In the genomic region with DNA sequence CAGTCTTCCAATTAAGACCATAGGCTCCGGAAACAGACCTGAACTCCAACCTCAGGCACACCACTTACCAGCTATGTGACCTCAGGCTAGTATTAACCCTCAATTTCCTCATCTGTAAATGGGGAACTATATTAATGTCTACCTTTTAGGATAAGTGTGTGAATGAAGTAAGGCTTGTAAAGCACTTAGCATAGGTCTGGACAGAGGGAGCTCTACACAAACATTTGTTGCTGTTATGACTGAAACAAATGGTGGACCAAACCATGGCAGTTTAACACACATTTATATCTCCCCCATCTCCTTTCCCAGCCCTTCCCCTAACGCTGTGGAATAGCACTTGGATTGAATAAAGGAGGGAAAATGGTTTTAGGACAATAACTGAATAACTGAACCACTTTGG, we compare ENCODE assay signal across 1 cellular context.
TF ChIP-seq lines count a peak whose summit lies in the region.

No MANE protein-coding gene starts in this region.

TF ChIP-seq in HEK293, 187 proteins besides CTCF, POLR2A, EP300 and RAD21 (continued from another document):
- TF ChIP-seq PRDM10 (tag by site-specific recombination; IDR thresholded peaks at IDR 0.05), result 0 out of 2 replicates have a peak, but pooled peaks have one; percentile 18
